ENCODE assay signal across 9 cellular contexts in genomic region chr16:68116256-68116853, GRCh38. TPM values are rescaled to one million over a fixed set of nuclear protein-coding genes. Genes with fewer than 3 reads are reported as not detected.
DNase-seq lines count a peak whose midpoint lies in the region; ATAC-seq and TF ChIP-seq lines count a peak whose summit lies in the region.
"Had no signal": no experiment of that assay in that cellular context is flagged by ENCODE, and none has a peak within 500 bp of the region (broad histone marks: within the 10 kb centered on the region; RNA-seq: fewer than 3 reads in every experiment).

No MANE protein-coding gene starts in this region.

- H3K27ac ChIP-seq in DND-41 (ENCODE audit: low read length) = no peak overlapping the region
- no peak overlapping the region for H3K27ac ChIP-seq in body of pancreas
- H3K27ac ChIP-seq in substantia nigra (ENCODE audit: low read depth, low read length, poor library complexity, severe bottlenecking) = no peak overlapping the region

- H3K9ac ChIP-seq in DND-41 (ENCODE audit: low read depth, low read length) = no peak overlapping the region

- H3K4me3 ChIP-seq in DND-41 (ENCODE audit: low read depth in 1 of 2, low read length in 2 of 2) (no peak overlapping the region), body of pancreas (no peak overlapping the region)

- peak overlapping the region in 3 of 6 donors; percentile 14 to 47 (median 17) for H3K27ac Mint-ChIP-seq in naive B cell
- H3K27ac Mint-ChIP-seq: dendritic cell treated with granulocyte-macrophage colony-stimulating factor and Interleukin-4, amounts not matched to agents 40 ng/mL and 50 ng/mL, for 4 days had no signal

- H3K4me1 ChIP-seq in DND-41 (ENCODE audit: insufficient read depth, low read length) (no peaks in the 10 kb centered on the region), body of pancreas (no peaks in the 10 kb centered on the region)

- no peaks in the 10 kb centered on the region; the same call in 1 of the 2 replicates for H3K36me3 ChIP-seq in DND-41 (ENCODE audit: insufficient read depth, low read length)
- H3K36me3 ChIP-seq in body of pancreas (replicated peaks in 1 of 2; ENCODE audit: insufficient read depth in 1 of 2, low read depth in 2 of 2) = no peaks in the 10 kb centered on the region

- WGBS in body of pancreas, 2 donors = 83% methylated on average over 2 of the region's 2 CpGs

- intact Hi-C loops in body of pancreas (cut with DNase I) = no loop called here

- no peak overlapping the region for H3K4me3 Mint-ChIP-seq in naive B cell
- H3K4me3 Mint-ChIP-seq: dendritic cell treated with granulocyte-macrophage colony-stimulating factor and Interleukin-4, amounts not matched to agents 40 ng/mL and 50 ng/mL, for 4 days had no signal

- TF ChIP-seq POLR2A in body of pancreas (IDR thresholded peaks at IDR 0.05) = no peak

- H3K36me3 Mint-ChIP-seq in naive B cell = peaks cover 4 to 12% of the 10 kb centered on the region in 2 donors

- ATAC-seq in DND-41 (ENCODE audit: insufficient read depth, low read depth) (peak; percentile 56), body of pancreas (no peak), naive B cell (ENCODE audit: low read depth in 2 of 2) (peak; percentile 22 to 53)

- H3K4me1 Mint-ChIP-seq in naive B cell = peaks cover 46 to 95% (median 74%) of the 10 kb centered on the region in 3 donors

- no peaks in the 10 kb centered on the region for H3K27me3 Mint-ChIP-seq in naive B cell
- H3K27me3 Mint-ChIP-seq: dendritic cell treated with granulocyte-macrophage colony-stimulating factor and Interleukin-4, amounts not matched to agents 40 ng/mL and 50 ng/mL, for 4 days had no signal

- peaks cover 2 to 11% (median 6%) of the 10 kb centered on the region in 7 donors for H3K9me3 Mint-ChIP-seq in naive B cell
- H3K9me3 Mint-ChIP-seq: dendritic cell treated with granulocyte-macrophage colony-stimulating factor and Interleukin-4, amounts not matched to agents 40 ng/mL and 50 ng/mL, for 4 days had no signal

- no peaks in the 10 kb centered on the region for H3K9me3 ChIP-seq in DND-41 (ENCODE audit: insufficient read depth, low read length, severe bottlenecking)
- no peaks in the 10 kb centered on the region for H3K9me3 ChIP-seq in body of pancreas

- H3K4me2 ChIP-seq in DND-41 (ENCODE audit: insufficient read depth, low read length) = no peak overlapping the region

- peaks cover 100% of the 10 kb centered on the region for H3K79me2 ChIP-seq in DND-41 (ENCODE audit: insufficient read depth, low read length)

- no peak overlapping the region for H2AFZ ChIP-seq in DND-41 (ENCODE audit: low read depth, low read length)

- DNase-seq in DND-41 (no peak), Kasumi-1 (lab: John Stamatoyannopoulos, UW) (peak; percentile 40 to 63), body of pancreas (no peak), naive B cell (no peak), substantia nigra (lab: John Stamatoyannopoulos, UW) (no peak), cerebellum (ENCODE audit: low spot score) (no peak)
- DNase-seq in activated effector memory CD4-positive, alpha-beta T cell treated with anti-CD3 and anti-CD28 coated beads, Interleukin-2, amount 50 U/mL, for 16 hours = no peak
- no peak for DNase-seq in activated effector memory CD4-positive, alpha-beta T cell treated with Interleukin-2 at 50 U/mL for 16 hours

- H3K27me3 ChIP-seq in DND-41 (ENCODE audit: insufficient read depth, low read length, poor library complexity) (no peaks in the 10 kb centered on the region), body of pancreas (no peaks in the 10 kb centered on the region)

- peaks cover 60% of the 10 kb centered on the region for H4K20me1 ChIP-seq in DND-41 (ENCODE audit: insufficient read depth, low read length)

- peak; percentile 49 for TF ChIP-seq CTCF in DND-41 (IDR thresholded peaks at IDR 0.05; ENCODE audit: borderline replicate concordance, extremely low read depth, low read length, poor library complexity, severe bottlenecking)
- peak in 5 of 7 experiments; percentile 5 to 36 (median 22) for TF ChIP-seq CTCF in body of pancreas (IDR thresholded peaks at IDR 0.05)

RNA-seq across cellular contexts. Expression of gene NFATC3, which starts 31.2 kb away (rescaled TPM):
- total RNA-seq in body of pancreas (10 to 100 TPM; 15.5 to 19.5 TPM), cerebellum (21.1 TPM)
- 100 to 1,000 TPM in 2 of 6 donors, 10 to 100 TPM in 4; 74.8 to 147 (median 96.7) TPM for polyA plus RNA-seq in naive B cell (ENCODE audit: low read depth in 6 of 6)

Comparison
In these comparisons a context has a peak if more than half of its experiments do, and no peak if none do; other contexts are left out.
1. DNase-seq: peak in Kasumi-1 (2 of 2); none in DND-41 (single experiment), body of pancreas (0 of 4), naive B cell (single experiment), substantia nigra (0 of 49), cerebellum (single experiment), activated effector memory CD4-positive, alpha-beta T cell treated with anti-CD3 and anti-CD28 coated beads, Interleukin-2, amount 50 U/mL, for 16 hours (single experiment) and activated effector memory CD4-positive, alpha-beta T cell treated with Interleukin-2 at 50 U/mL for 16 hours (single experiment).